ENCODE assay signal across 1 cellular context in the genomic region with DNA sequence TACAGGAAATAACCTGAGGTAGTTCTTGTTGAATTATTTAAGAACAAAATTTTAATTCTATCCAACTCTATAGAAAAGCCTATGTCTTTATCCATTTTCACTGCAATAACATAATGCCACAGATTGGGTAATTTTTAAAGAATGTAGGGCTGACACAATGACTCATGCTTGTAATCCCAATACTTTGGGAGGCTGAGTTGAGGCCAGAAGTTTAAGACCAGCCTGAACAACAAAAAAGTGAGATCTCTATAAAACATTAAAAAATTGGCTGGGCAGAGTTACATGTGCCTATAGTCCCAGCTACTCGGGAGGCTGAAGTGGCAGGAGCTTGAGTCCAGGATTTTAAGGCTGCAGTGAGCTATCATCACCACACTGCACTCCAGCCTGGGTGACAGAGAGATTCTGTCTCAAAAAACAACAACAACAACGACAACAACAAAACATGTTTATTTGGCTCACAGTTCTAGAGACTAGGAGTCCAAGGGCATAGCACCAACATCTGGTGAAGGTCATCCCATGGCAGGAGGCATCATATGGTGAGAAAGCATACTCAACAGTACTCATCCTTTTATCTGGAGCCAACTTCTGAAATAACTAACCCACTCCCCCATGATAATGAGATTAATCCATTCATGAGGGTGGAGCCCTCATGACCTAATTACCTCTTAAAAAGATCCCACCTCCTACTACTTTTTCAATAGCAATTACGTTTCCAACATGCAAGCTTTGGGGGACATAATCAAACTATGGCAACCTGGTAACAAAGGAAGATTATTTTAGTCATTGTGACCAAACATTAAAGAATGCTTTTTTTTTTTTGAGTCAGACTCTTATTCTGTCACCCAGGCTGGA.
TF ChIP-seq lines count a peak whose summit lies in the region.

No MANE protein-coding gene starts in this region.

TF ChIP-seq in HEK293, 187 proteins besides CTCF, POLR2A, EP300 and RAD21 (continued from another document):
- TF ChIP-seq, protein P1, sequence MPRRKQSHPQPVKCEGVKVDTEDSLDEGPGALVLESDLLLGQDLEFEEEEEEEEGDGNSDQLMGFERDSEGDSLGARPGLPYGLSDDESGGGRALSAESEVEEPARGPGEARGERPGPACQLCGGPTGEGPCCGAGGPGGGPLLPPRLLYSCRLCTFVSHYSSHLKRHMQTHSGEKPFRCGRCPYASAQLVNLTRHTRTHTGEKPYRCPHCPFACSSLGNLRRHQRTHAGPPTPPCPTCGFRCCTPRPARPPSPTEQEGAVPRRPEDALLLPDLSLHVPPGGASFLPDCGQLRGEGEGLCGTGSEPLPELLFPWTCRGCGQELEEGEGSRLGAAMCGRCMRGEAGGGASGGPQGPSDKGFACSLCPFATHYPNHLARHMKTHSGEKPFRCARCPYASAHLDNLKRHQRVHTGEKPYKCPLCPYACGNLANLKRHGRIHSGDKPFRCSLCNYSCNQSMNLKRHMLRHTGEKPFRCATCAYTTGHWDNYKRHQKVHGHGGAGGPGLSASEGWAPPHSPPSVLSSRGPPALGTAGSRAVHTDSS (tag by site-specific recombination; IDR thresholded peaks at IDR 0.05), result no peak
- TF ChIP-seq, protein P2, sequence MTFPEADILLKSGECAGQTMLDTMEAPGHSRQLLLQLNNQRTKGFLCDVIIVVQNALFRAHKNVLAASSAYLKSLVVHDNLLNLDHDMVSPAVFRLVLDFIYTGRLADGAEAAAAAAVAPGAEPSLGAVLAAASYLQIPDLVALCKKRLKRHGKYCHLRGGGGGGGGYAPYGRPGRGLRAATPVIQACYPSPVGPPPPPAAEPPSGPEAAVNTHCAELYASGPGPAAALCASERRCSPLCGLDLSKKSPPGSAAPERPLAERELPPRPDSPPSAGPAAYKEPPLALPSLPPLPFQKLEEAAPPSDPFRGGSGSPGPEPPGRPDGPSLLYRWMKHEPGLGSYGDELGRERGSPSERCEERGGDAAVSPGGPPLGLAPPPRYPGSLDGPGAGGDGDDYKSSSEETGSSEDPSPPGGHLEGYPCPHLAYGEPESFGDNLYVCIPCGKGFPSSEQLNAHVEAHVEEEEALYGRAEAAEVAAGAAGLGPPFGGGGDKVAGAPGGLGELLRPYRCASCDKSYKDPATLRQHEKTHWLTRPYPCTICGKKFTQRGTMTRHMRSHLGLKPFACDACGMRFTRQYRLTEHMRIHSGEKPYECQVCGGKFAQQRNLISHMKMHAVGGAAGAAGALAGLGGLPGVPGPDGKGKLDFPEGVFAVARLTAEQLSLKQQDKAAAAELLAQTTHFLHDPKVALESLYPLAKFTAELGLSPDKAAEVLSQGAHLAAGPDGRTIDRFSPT (tag by site-specific recombination; IDR thresholded peaks at IDR 0.05), result no peak
- TF ChIP-seq KLF8 (tag by site-specific recombination; IDR thresholded peaks at IDR 0.05) (no peak), ZBTB7A (tag by site-specific recombination; IDR thresholded peaks at IDR 0.05; ENCODE audit: low read depth) (no peak), ZNF404 (tag by site-specific recombination; IDR thresholded peaks at IDR 0.05) (no peak), ZNF335 (tag by site-specific recombination; conservative IDR thresholded peaks at IDR 0.05) (0 out of 2 replicates have a peak, but pooled peaks have one; percentile 29), ZNF184 (tag by site-specific recombination; IDR thresholded peaks at IDR 0.05) (no peak), ZNF302 (tag by site-specific recombination; IDR thresholded peaks at IDR 0.05; ENCODE audit: low read depth) (no peak)
- TF ChIP-seq, protein P3, sequence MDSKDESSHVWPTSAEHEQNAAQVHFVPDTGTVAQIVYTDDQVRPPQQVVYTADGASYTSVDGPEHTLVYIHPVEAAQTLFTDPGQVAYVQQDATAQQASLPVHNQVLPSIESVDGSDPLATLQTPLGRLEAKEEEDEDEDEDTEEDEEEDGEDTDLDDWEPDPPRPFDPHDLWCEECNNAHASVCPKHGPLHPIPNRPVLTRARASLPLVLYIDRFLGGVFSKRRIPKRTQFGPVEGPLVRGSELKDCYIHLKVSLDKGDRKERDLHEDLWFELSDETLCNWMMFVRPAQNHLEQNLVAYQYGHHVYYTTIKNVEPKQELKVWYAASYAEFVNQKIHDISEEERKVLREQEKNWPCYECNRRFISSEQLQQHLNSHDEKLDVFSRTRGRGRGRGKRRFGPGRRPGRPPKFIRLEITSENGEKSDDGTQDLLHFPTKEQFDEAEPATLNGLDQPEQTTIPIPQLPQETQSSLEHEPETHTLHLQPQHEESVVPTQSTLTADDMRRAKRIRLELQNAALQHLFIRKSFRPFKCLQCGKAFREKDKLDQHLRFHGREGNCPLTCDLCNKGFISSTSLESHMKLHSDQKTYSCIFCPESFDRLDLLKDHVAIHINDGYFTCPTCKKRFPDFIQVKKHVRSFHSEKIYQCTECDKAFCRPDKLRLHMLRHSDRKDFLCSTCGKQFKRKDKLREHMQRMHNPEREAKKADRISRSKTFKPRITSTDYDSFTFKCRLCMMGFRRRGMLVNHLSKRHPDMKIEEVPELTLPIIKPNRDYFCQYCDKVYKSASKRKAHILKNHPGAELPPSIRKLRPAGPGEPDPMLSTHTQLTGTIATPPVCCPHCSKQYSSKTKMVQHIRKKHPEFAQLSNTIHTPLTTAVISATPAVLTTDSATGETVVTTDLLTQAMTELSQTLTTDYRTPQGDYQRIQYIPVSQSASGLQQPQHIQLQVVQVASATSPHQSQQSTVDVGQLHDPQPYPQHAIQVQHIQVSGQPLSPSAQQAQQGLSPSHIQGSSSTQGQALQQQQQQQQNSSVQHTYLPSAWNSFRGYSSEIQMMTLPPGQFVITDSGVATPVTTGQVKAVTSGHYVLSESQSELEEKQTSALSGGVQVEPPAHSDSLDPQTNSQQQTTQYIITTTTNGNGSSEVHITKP (tag by site-specific recombination; IDR thresholded peaks at IDR 0.05), result peak; percentile 16; the same call in 1 of the 2 replicates
- TF ChIP-seq, protein P4, sequence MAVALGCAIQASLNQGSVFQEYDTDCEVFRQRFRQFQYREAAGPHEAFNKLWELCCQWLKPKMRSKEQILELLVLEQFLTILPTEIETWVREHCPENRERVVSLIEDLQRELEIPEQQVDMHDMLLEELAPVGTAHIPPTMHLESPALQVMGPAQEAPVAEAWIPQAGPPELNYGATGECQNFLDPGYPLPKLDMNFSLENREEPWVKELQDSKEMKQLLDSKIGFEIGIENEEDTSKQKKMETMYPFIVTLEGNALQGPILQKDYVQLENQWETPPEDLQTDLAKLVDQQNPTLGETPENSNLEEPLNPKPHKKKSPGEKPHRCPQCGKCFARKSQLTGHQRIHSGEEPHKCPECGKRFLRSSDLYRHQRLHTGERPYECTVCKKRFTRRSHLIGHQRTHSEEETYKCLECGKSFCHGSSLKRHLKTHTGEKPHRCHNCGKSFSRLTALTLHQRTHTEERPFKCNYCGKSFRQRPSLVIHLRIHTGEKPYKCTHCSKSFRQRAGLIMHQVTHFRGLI (tag by site-specific recombination; IDR thresholded peaks at IDR 0.05), result peak; percentile 43; the same call in 1 of the 2 replicates
- TF ChIP-seq, protein P5, sequence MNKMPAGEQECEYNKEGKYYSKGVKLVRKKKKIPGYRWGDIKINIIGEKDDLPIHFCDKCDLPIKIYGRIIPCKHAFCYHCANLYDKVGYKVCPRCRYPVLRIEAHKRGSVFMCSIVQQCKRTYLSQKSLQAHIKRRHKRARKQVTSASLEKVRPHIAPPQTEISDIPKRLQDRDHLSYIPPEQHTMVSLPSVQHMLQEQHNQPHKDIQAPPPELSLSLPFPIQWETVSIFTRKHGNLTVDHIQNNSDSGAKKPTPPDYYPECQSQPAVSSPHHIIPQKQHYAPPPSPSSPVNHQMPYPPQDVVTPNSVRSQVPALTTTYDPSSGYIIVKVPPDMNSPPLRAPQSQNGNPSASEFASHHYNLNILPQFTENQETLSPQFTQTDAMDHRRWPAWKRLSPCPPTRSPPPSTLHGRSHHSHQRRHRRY (tag by site-specific recombination; IDR thresholded peaks at IDR 0.05), result no peak
